ENCODE assay signal across 9 cellular contexts in the genomic region with DNA sequence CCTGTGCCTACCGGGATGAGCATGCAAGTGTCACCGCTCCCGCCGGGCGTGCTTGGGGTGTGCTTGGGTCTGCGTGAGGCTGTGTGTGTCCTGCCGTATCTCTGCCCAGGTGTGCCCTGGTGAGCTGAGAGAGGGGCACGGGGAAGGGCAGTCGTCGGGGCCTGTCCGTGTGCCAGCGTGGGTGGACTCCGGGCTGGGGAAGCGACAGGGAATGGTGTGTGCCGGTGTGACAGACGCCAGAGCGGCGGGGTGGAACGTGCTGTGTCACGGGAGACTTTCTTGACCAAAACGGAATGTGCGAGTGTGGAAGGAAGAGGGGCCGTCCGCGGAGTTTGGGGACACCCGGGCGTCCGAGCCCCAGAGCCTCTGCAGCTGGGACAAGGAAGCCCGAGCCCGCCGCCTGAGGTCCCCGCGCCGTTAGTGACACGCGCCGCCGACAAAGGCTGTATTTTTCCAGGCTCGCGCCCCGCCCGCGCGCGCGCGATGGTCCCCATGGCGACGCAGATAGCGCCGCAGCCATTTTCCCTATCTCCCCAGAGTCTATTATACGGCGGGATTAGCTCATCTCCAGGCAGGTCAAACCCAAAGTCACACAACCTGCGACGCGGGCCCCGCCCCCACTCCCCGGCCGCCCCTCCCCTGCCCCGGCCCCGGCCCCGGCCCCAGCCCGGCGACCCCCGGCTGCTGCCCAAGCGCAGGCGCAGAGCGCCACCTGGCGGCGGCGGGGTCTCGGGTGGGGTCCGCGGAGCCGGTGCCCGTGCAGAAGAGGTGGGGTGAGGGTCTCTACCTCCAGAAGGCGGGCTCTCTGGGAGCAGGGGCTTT. TPM values are rescaled to one million over a fixed set of nuclear protein-coding genes. Genes with fewer than 3 reads are reported as not detected.
DNase-seq lines count a peak whose midpoint lies in the region; ATAC-seq lines count a peak whose summit lies in the region.
"Had no signal": no experiment of that assay in that cellular context is flagged by ENCODE, and none has a peak within 500 bp of the region (broad histone marks: within the 10 kb centered on the region; RNA-seq: fewer than 3 reads in every experiment).

No MANE protein-coding gene starts in this region.

- no peaks in the 10 kb centered on the region for H3K36me3 ChIP-seq in iPS DF 6.9 (ENCODE audit: control insufficient read depth, insufficient read depth, low read length)
- H3K36me3 ChIP-seq in skeletal muscle satellite cell (ENCODE audit: insufficient read depth, low read length) = no peaks in the 10 kb centered on the region

- H3K36me3 Mint-ChIP-seq in T-helper 1 cell treated with Interleukin-12 subunit alpha and Interleukin-12 subunit beta and Interleukin-4 antibody, amounts not matched to agents 30 μg/mL and 1 μg/mL, for 36 hours (ENCODE audit: low read depth) = no peaks in the 10 kb centered on the region

- no CpG with 5 or more reads among the region's 77 CpGs for WGBS in iPS DF 6.9 (ENCODE audit: insufficient coverage, insufficient read length)

- peaks cover 10% of the 10 kb centered on the region for H3K4me1 ChIP-seq in iPS DF 6.9 (ENCODE audit: control insufficient read depth, insufficient read depth, low read length)
- peaks cover 11% of the 10 kb centered on the region for H3K4me1 ChIP-seq in skeletal muscle satellite cell (ENCODE audit: control insufficient read depth, insufficient read depth, low read length)

- H3K9me3 ChIP-seq in iPS DF 6.9 (ENCODE audit: control insufficient read depth, insufficient read depth, low read length) = no peaks in the 10 kb centered on the region
- no peaks in the 10 kb centered on the region for H3K9me3 ChIP-seq in skeletal muscle satellite cell (replicated peaks; ENCODE audit: low read length)

- H3K27me3 Mint-ChIP-seq in T-helper 1 cell treated with Interleukin-12 subunit alpha and Interleukin-12 subunit beta and Interleukin-4 antibody, amounts not matched to agents 30 μg/mL and 1 μg/mL, for 36 hours (ENCODE audit: low read depth) = peaks cover 76% of the 10 kb centered on the region

- peak overlapping the region; percentile 90 for H3K4me2 ChIP-seq in skeletal muscle satellite cell (ENCODE audit: low read length)

- H3K4me1 Mint-ChIP-seq in T-helper 1 cell treated with Interleukin-12 subunit alpha and Interleukin-12 subunit beta and Interleukin-4 antibody, amounts not matched to agents 30 μg/mL and 1 μg/mL, for 36 hours (ENCODE audit: low read depth) = peaks cover 3% of the 10 kb centered on the region

- ATAC-seq in GM21423 (IDR thresholded peaks at IDR 0.05; ENCODE audit: unreplicated experiment) = no peak
- no peak for ATAC-seq in GM19324 (IDR thresholded peaks at IDR 0.05; ENCODE audit: low FRiP score, unreplicated experiment)

- no peaks in the 10 kb centered on the region for H3K9me3 Mint-ChIP-seq in T-helper 1 cell treated with Interleukin-12 subunit alpha and Interleukin-12 subunit beta and Interleukin-4 antibody, amounts not matched to agents 30 μg/mL and 1 μg/mL, for 36 hours

- no peak overlapping the region for H3K27ac ChIP-seq in iPS DF 6.9 (ENCODE audit: low read length)
- H3K27ac ChIP-seq: epithelial cell of prostate had no signal

- H3K9ac ChIP-seq in skeletal muscle satellite cell (ENCODE audit: low read depth, low read length) = no peak overlapping the region

- peak overlapping the region; percentile 17 for H3K27ac Mint-ChIP-seq in T-helper 1 cell treated with Interleukin-12 subunit alpha and Interleukin-12 subunit beta and Interleukin-4 antibody, amounts not matched to agents 30 μg/mL and 1 μg/mL, for 36 hours

- DNase-seq in G401 (ENCODE audit: low spot score) (peak; percentile 69), NCI-H128 (lab: John Stamatoyannopoulos, UW; ENCODE audit: unreplicated experiment) (peak; percentile 55), amygdala (lab: John Stamatoyannopoulos, UW) (peak in 47 of 56 donors; percentile 16 to 88 (median 62)), iPS DF 6.9 (ENCODE audit: low read depth, low spot score) (no peak)

- peak overlapping the region; percentile 28; the same call in 1 of the 2 replicates for H3K4me3 ChIP-seq in iPS DF 6.9 (ENCODE audit: low read length)
- H3K4me3 ChIP-seq in skeletal muscle satellite cell (ENCODE audit: low read length) = peak overlapping the region; percentile 73

- in situ Hi-C loops in G401 (cut with HindIII; ENCODE audit: low sequenced_read_pairs) = no loop called here

- H3K27me3 ChIP-seq in iPS DF 6.9 (ENCODE audit: control insufficient read depth, insufficient read depth, low read length) (peaks cover 54% of the 10 kb centered on the region), skeletal muscle satellite cell (ENCODE audit: control insufficient read depth, insufficient read depth, low read length) (peaks cover 86% of the 10 kb centered on the region)

- H3K4me3 Mint-ChIP-seq in T-helper 1 cell treated with Interleukin-12 subunit alpha and Interleukin-12 subunit beta and Interleukin-4 antibody, amounts not matched to agents 30 μg/mL and 1 μg/mL, for 36 hours = peak overlapping the region; percentile 57

RNA-seq across cellular contexts. Expression of a gene that starts 4.5 kb away (rescaled TPM):
- 81.0 and 85.0 TPM in 2 replicates for total RNA-seq in G401 (2014; rRNA removed; shearing (Covaris generic))
- total RNA-seq in skeletal muscle satellite cell (2012; rRNA removed) = 0.87 and 3.3 TPM in 2 replicates

RNA-seq across cellular contexts. Expression of a gene that starts 30.8 kb away (rescaled TPM):
- total RNA-seq in G401 (2014; rRNA removed; shearing (Covaris generic)) = not detected in 2 replicates
- total RNA-seq in skeletal muscle satellite cell (2012; rRNA removed) = under 0.01 TPM in 1 of 2 replicates, not detected in the other
